ENCODE assay signal across 16 cellular contexts in the genomic region with DNA sequence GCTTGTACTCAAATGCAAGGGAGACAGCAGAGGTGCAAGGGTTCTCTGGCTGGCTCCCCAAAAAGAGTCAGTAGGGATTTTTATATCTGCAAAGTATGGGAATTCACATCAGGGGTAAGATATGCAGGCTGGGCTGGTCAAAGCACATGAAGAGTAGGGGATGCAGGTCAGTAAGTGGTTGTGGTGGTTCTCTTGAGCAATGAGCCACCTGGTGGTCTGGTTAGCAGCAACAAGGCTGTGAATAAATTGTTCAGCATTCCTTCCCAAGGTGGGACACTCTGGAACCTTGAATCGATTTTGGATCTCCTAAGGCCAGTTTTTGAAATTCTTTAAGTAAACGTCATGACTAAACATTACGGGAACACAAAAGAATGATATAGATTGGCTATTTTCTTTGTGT.
DNase-seq lines count a peak whose midpoint lies in the region; ATAC-seq, FAIRE-seq and TF ChIP-seq lines count a peak whose summit lies in the region.
"Had no signal": no experiment of that assay in that cellular context is flagged by ENCODE, and none has a peak within 500 bp of the region (broad histone marks: within the 10 kb centered on the region; RNA-seq: fewer than 3 reads in every experiment).

No MANE protein-coding gene starts in this region.

- H3K9ac ChIP-seq in kidney (ENCODE audit: low read length in 2 of 2), result no peak overlapping the region

- H3K4me3 ChIP-seq in left ventricle myocardium inferior, result no peak overlapping the region
- H3K4me3 ChIP-seq in fibroblast of the aortic adventitia (ENCODE audit: low read depth, low read length), result no peak overlapping the region
- H3K4me3 ChIP-seq in kidney (ENCODE audit: low read length in 2 of 2), result no peak overlapping the region
- H3K4me3 ChIP-seq: HAP-1, heart left ventricle had no signal

- H3K27ac ChIP-seq in left ventricle myocardium inferior (replicated peaks) (no peak overlapping the region), kidney (ENCODE audit: low read depth in 2 of 2, low read length in 2 of 2) (no peak overlapping the region)
- H3K27ac ChIP-seq: heart left ventricle, HL-60 had no signal

- H3K9me3 ChIP-seq in left ventricle myocardium inferior (replicated peaks) (no peaks in the 10 kb centered on the region), kidney (ENCODE audit: control insufficient read depth in 1 of 2, low read length in 2 of 2) (no peaks in the 10 kb centered on the region)
- H3K9me3 ChIP-seq: HAP-1, heart left ventricle had no signal

- H3K4me1 ChIP-seq in left ventricle myocardium inferior (no peaks in the 10 kb centered on the region), kidney (ENCODE audit: control insufficient read depth in 1 of 2, insufficient read depth in 1 of 2, low read depth in 1 of 2, low read length in 2 of 2) (no peaks in the 10 kb centered on the region)
- H3K4me1 ChIP-seq: HAP-1, heart left ventricle had no signal

- H3K4me1 Mint-ChIP-seq in type B pancreatic cell (ENCODE audit: unreplicated experiment) (peaks cover 14% of the 10 kb centered on the region), mesothelial cell of epicardium (no peaks in the 10 kb centered on the region)

- no peaks in the 10 kb centered on the region for H3K36me3 Mint-ChIP-seq in type B pancreatic cell
- H3K36me3 Mint-ChIP-seq in mesothelial cell of epicardium, result no peaks in the 10 kb centered on the region
- H3K36me3 Mint-ChIP-seq: natural killer cell treated with Interleukin-12 subunit alpha and Interleukin-12 subunit beta and Interleukin-15 and Interleukin-18, amount 100 ng/mL, for 72 hours had no signal

- peak; percentile 23 for TF ChIP-seq CTCF in left ventricle myocardium inferior (IDR thresholded peaks at IDR 0.05; ENCODE audit: borderline replicate concordance)
- peak; percentile 21 for TF ChIP-seq CTCF in fibroblast of the aortic adventitia (IDR thresholded peaks at IDR 0.05; ENCODE audit: insufficient read depth, low read length)
- peak; percentile 57 for TF ChIP-seq CTCF in type B pancreatic cell (conservative IDR thresholded peaks at IDR 0.05)
- TF ChIP-seq CTCF in mesothelial cell of epicardium (IDR thresholded peaks at IDR 0.05; ENCODE audit: unreplicated experiment), result no peak
- no peak for TF ChIP-seq CTCF in kidney (IDR thresholded peaks at IDR 0.05; ENCODE audit: borderline replicate concordance, extremely low read depth, insufficient read depth)

- intact Hi-C loops in left ventricle myocardium inferior (cut with micrococcal nuclease) (no loop called here), Right ventricle myocardium inferior (cut with DNase I) (no loop called here), kidney (cut with DNase I) (no loop called here)

- H3K27me3 ChIP-seq in left ventricle myocardium inferior (ENCODE audit: low read depth), result no peaks in the 10 kb centered on the region
- H3K27me3 ChIP-seq: heart left ventricle had no signal

- no peaks in the 10 kb centered on the region for H3K9me3 Mint-ChIP-seq in type B pancreatic cell
- peaks cover 5% of the 10 kb centered on the region for H3K9me3 Mint-ChIP-seq in mesothelial cell of epicardium

- H3K27ac Mint-ChIP-seq in type B pancreatic cell, result no peak overlapping the region
- H3K27ac Mint-ChIP-seq in mesothelial cell of epicardium, result no peak overlapping the region
- H3K27ac Mint-ChIP-seq: CD4-positive, alpha-beta T cell; natural killer cell treated with Interleukin-12 subunit alpha and Interleukin-12 subunit beta and Interleukin-15 and Interleukin-18, amount 100 ng/mL, for 72 hours had no signal

- no peak for FAIRE-seq in kidney (lab: Jason Lieb, UNC)

- no peak overlapping the region for H3K4me3 Mint-ChIP-seq in type B pancreatic cell
- no peak overlapping the region for H3K4me3 Mint-ChIP-seq in mesothelial cell of epicardium
- H3K4me3 Mint-ChIP-seq: CD4-positive, alpha-beta T cell; natural killer cell treated with Interleukin-12 subunit alpha and Interleukin-12 subunit beta and Interleukin-15 and Interleukin-18, amount 100 ng/mL, for 72 hours had no signal

- DNase-seq in left ventricle myocardium inferior (no peak), Right ventricle myocardium inferior (ENCODE audit: missing footprints) (no peak), OCI-M1 (lab: John Stamatoyannopoulos, UW) (peak; percentile 16), fibroblast of the aortic adventitia (ENCODE audit: low read depth) (peak; percentile 8), type B pancreatic cell (ENCODE audit: extremely low spot score, unreplicated experiment) (no peak), mesothelial cell of epicardium (ENCODE audit: low spot score in 2 of 2, unreplicated experiment in 2 of 2) (no peak), kidney (no peak)
- DNase-seq: caudate nucleus; CD4-positive, alpha-beta T cell; heart left ventricle; NCI-H2029 treated with DMSO at 0.1 percent for 48 hours; stimulated activated CD4-positive, alpha-beta T cell treated with anti-CD3 and anti-CD28 coated beads, Interleukin-2, amount 100 ng/mL, for 48 hours had no signal

- H3K27me3 Mint-ChIP-seq in type B pancreatic cell (no peaks in the 10 kb centered on the region), mesothelial cell of epicardium (ENCODE audit: low read depth) (no peaks in the 10 kb centered on the region)
- H3K27me3 Mint-ChIP-seq: CD4-positive, alpha-beta T cell; natural killer cell treated with Interleukin-12 subunit alpha and Interleukin-12 subunit beta and Interleukin-15 and Interleukin-18, amount 100 ng/mL, for 72 hours had no signal

- no peaks in the 10 kb centered on the region for H3K36me3 ChIP-seq in left ventricle myocardium inferior
- H3K36me3 ChIP-seq in kidney (ENCODE audit: control insufficient read depth in 1 of 2, insufficient read depth in 2 of 2, low read length in 2 of 2), result no peaks in the 10 kb centered on the region
- H3K36me3 ChIP-seq: HAP-1, heart left ventricle had no signal

- no peak for ATAC-seq in Right ventricle myocardium inferior
- no peak for ATAC-seq in HG02798 (IDR thresholded peaks at IDR 0.05; ENCODE audit: poor library complexity, unreplicated experiment)
- ATAC-seq: heart left ventricle; natural killer cell treated with Interleukin-12 subunit alpha and Interleukin-12 subunit beta and Interleukin-15 and Interleukin-18, amount 100 ng/mL, for 72 hours had no signal

Comparison
In these comparisons a context has a peak if more than half of its experiments do, and no peak if none do; other contexts are left out.
1. DNase-seq: peak in OCI-M1 (single experiment) and fibroblast of the aortic adventitia (single experiment); none in left ventricle myocardium inferior (single experiment), Right ventricle myocardium inferior (single experiment), type B pancreatic cell (single experiment), mesothelial cell of epicardium (0 of 2) and kidney (single experiment).
2. CTCF ChIP-seq: peak in left ventricle myocardium inferior (single experiment), fibroblast of the aortic adventitia (single experiment) and type B pancreatic cell (single experiment); none in mesothelial cell of epicardium (single experiment) and kidney (single experiment).